ENCODE assay signal across 8 cellular contexts in genomic region chr1:12031039-12031980, GRCh38. TPM values are rescaled to one million over a fixed set of nuclear protein-coding genes. Genes with fewer than 3 reads are reported as not detected.
DNase-seq lines count a peak whose midpoint lies in the region; ATAC-seq and TF ChIP-seq lines count a peak whose summit lies in the region.

No MANE protein-coding gene starts in this region.

- intact Hi-C loops in head of caudate nucleus (cut with DNase I) (no loop called here), tibial artery (cut with DNase I; ENCODE audit: low total_unique reads) (no loop called here)

- no peak for DNase-seq in AG09319 (ENCODE audit: extremely low read depth, low read depth)
- DNase-seq in HFFc6: no peak
- peak; percentile 56 for DNase-seq in activated CD8-positive, alpha-beta T cell treated with anti-CD3 and anti-CD28 coated beads, Interleukin-2, amount 10 ng/mL, durations not matched to agents 7 days and 5 days
- peak in 38 of 42 donors; percentile 32 to 80 (median 58) for DNase-seq in head of caudate nucleus
- DNase-seq in stimulated activated CD4-positive, alpha-beta T cell treated with anti-CD3 and anti-CD28 coated beads, Interleukin-12 subunit alpha, Interleukin-12 subunit beta, amount 100 ng/mL, for 4 hours: peak; percentile 37
- DNase-seq in tibial artery: no peak
- DNase-seq in globus pallidus (ENCODE audit: low spot score): no peak
- DNase-seq in NCI-H1092 (lab: John Stamatoyannopoulos, UW): no peak

- H3K36me3 Mint-ChIP-seq in HFFc6 (ENCODE audit: low read depth): peaks cover 9% of the 10 kb centered on the region; the same call in 1 of the 2 replicates
- peaks cover 17% of the 10 kb centered on the region for H3K36me3 Mint-ChIP-seq in activated CD8-positive, alpha-beta T cell treated with anti-CD3 and anti-CD28 coated beads, Interleukin-2, amount 10 ng/mL, durations not matched to agents 7 days and 5 days (ENCODE audit: low read depth)

- H3K27me3 ChIP-seq in tibial artery: no peaks in the 10 kb centered on the region

- POLR2A ChIA-PET in activated CD8-positive, alpha-beta T cell treated with anti-CD3 and anti-CD28 coated beads, Interleukin-2, amount 10 ng/mL, durations not matched to agents 7 days and 5 days (lab: Charles Lee): interaction anchor here (4.9 kb wide), 1 partner anchor 122 kb away, joined by 53 read pairs; no protein-coding TSS in a partner anchor

- H3K9me3 Mint-ChIP-seq in HFFc6: no peaks in the 10 kb centered on the region
- no peaks in the 10 kb centered on the region for H3K9me3 Mint-ChIP-seq in activated CD8-positive, alpha-beta T cell treated with anti-CD3 and anti-CD28 coated beads, Interleukin-2, amount 10 ng/mL, durations not matched to agents 7 days and 5 days (ENCODE audit: insufficient read depth)

- H3K4me1 ChIP-seq in tibial artery: peaks cover 0 to 6% (median 1%) of the 10 kb centered on the region in 4 donors

- H3K27me3 Mint-ChIP-seq in HFFc6 (ENCODE audit: insufficient read depth): peaks cover 2% of the 10 kb centered on the region
- H3K27me3 Mint-ChIP-seq in activated CD8-positive, alpha-beta T cell treated with anti-CD3 and anti-CD28 coated beads, Interleukin-2, amount 10 ng/mL, durations not matched to agents 7 days and 5 days (ENCODE audit: low read depth): no peaks in the 10 kb centered on the region

- H3K27ac Mint-ChIP-seq in HFFc6: no peak overlapping the region
- H3K27ac Mint-ChIP-seq in activated CD8-positive, alpha-beta T cell treated with anti-CD3 and anti-CD28 coated beads, Interleukin-2, amount 10 ng/mL, durations not matched to agents 7 days and 5 days: no peak overlapping the region

- H3K27ac ChIP-seq in tibial artery: no peak overlapping the region

- no peaks in the 10 kb centered on the region for H3K4me1 Mint-ChIP-seq in HFFc6 (ENCODE audit: low read depth)
- no peaks in the 10 kb centered on the region for H3K4me1 Mint-ChIP-seq in activated CD8-positive, alpha-beta T cell treated with anti-CD3 and anti-CD28 coated beads, Interleukin-2, amount 10 ng/mL, durations not matched to agents 7 days and 5 days (ENCODE audit: low read depth)

- TF ChIP-seq CTCF in AG09319 (IDR thresholded peaks at IDR 0.05; ENCODE audit: low read depth, low read length) (peak; percentile 56), HFFc6 (IDR thresholded peaks at IDR 0.05) (peak; percentile 75), tibial artery (IDR thresholded peaks at IDR 0.05) (peak in 1 of 2 experiments; percentile 28)

- H3K4me3 Mint-ChIP-seq in HFFc6: no peak overlapping the region
- H3K4me3 Mint-ChIP-seq in activated CD8-positive, alpha-beta T cell treated with anti-CD3 and anti-CD28 coated beads, Interleukin-2, amount 10 ng/mL, durations not matched to agents 7 days and 5 days: no peak overlapping the region

- CTCF ChIA-PET in activated CD8-positive, alpha-beta T cell treated with anti-CD3 and anti-CD28 coated beads, Interleukin-2, amount 10 ng/mL, durations not matched to agents 7 days and 5 days (lab: Charles Lee): interaction anchor here (0.7 to 2.1 kb wide), 14 partner anchors 7 to 121 kb away, joined by 3 to 22 read pairs (median 4); partner anchors contain the start of genes MFN2 and MIIP

- peak; percentile 76 for ATAC-seq in activated CD8-positive, alpha-beta T cell treated with anti-CD3 and anti-CD28 coated beads, Interleukin-2, amount 10 ng/mL, durations not matched to agents 7 days and 5 days

- H3K36me3 ChIP-seq in tibial artery: peaks cover 14 to 57% (median 49%) of the 10 kb centered on the region in 3 donors

- no peaks in the 10 kb centered on the region for H3K9me3 ChIP-seq in tibial artery

- no peak overlapping the region for H3K4me3 ChIP-seq in tibial artery

RNA-seq across cellular contexts. Expression of gene MIIP, which starts 12.0 kb away (rescaled TPM):
- total RNA-seq in HFFc6 (2021; fragmentation: NEBNext Ultra II Directional; extraction: Animal tissue kit (Norgen Biotek cat#: 25700)): 10 to 100 TPM in 5 of 6 experiments, 1 to 10 TPM in 1; 9.9 to 14.8 (median 12.6) TPM
- 10 to 100 TPM; 34.7 to 37.4 TPM for total RNA-seq in activated CD8-positive, alpha-beta T cell treated with anti-CD3 and anti-CD28 coated beads, Interleukin-2, amount 10 ng/mL, durations not matched to agents 7 days and 5 days

RNA-seq across cellular contexts. Expression of gene TNFRSF8, which starts 31.8 kb away (rescaled TPM):
- total RNA-seq in HFFc6 (2021; fragmentation: NEBNext Ultra II Directional; extraction: Animal tissue kit (Norgen Biotek cat#: 25700)): under 1 TPM in 1 of 6 experiments, not detected in 5; 0.07 TPM
- under 1 TPM; 0.95 to 0.97 TPM for total RNA-seq in activated CD8-positive, alpha-beta T cell treated with anti-CD3 and anti-CD28 coated beads, Interleukin-2, amount 10 ng/mL, durations not matched to agents 7 days and 5 days

RNA-seq across cellular contexts. Expression of gene MFN2, which starts 51.1 kb away (rescaled TPM):
- total RNA-seq in HFFc6 (2021; fragmentation: NEBNext Ultra II Directional; extraction: Animal tissue kit (Norgen Biotek cat#: 25700)): 100 to 1,000 TPM in 4 of 6 experiments, 10 to 100 TPM in 2; 92.8 to 112 (median 101) TPM
- total RNA-seq in activated CD8-positive, alpha-beta T cell treated with anti-CD3 and anti-CD28 coated beads, Interleukin-2, amount 10 ng/mL, durations not matched to agents 7 days and 5 days: 10 to 100 TPM; 55.1 to 60.4 TPM

Comparison
In these comparisons a context has a peak if more than half of its experiments do, and no peak if none do; other contexts are left out.
1. DNase-seq: peak in activated CD8-positive, alpha-beta T cell treated with anti-CD3 and anti-CD28 coated beads, Interleukin-2, amount 10 ng/mL, durations not matched to agents 7 days and 5 days (single experiment), head of caudate nucleus (38 of 42) and stimulated activated CD4-positive, alpha-beta T cell treated with anti-CD3 and anti-CD28 coated beads, Interleukin-12 subunit alpha, Interleukin-12 subunit beta, amount 100 ng/mL, for 4 hours (single experiment); none in AG09319 (single experiment), HFFc6 (single experiment), tibial artery (0 of 2), globus pallidus (single experiment) and NCI-H1092 (single experiment).